12 cellular contexts compared by ENCODE assay signal in the genomic region with DNA sequence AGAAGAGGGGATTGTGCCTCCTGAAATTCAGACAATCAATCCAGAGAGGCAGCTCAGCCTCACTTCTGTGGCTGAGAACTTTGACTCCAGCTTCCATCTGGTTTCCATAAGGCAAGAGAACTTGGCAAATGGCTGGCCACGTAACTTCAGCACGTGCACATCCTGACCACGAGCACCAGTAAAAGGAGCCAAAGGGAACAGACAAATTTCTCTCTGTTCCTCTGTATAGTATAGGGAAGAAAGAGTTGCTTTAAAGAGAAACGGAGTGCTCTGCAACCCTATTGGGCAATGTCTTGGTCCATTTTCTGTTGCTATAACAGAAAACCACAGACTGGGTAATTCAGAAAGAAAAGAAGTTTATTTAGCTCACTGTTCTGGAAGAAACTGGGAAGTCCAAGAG.
DNase-seq lines count a peak whose midpoint lies in the region; ATAC-seq and TF ChIP-seq lines count a peak whose summit lies in the region.
"Had no signal": no experiment of that assay in that cellular context is flagged by ENCODE, and none has a peak within 500 bp of the region (broad histone marks: within the 10 kb centered on the region; RNA-seq: fewer than 3 reads in every experiment).

No MANE protein-coding gene starts in this region.

- TF ChIP-seq CTCF in heart left ventricle (IDR thresholded peaks at IDR 0.05) = no peak
- TF ChIP-seq CTCF in right atrium auricular region (IDR thresholded peaks at IDR 0.05) = no peak
- TF ChIP-seq CTCF in cardiac fibroblast (IDR thresholded peaks at IDR 0.05; ENCODE audit: low read depth, low read length) = no peak

- H3K4me3 ChIP-seq in heart left ventricle (no peak overlapping the region), right atrium auricular region (no peak overlapping the region), cardiac fibroblast (replicated peaks in 1 of 2; ENCODE audit: low read depth in 2 of 2, low read length in 2 of 2) (no peak overlapping the region)
- H3K4me3 ChIP-seq: A549 had no signal

- intact Hi-C loops in heart left ventricle (cut with DNase I) = no loop called here

- WGBS in heart left ventricle, 4 donors = 68 to 84% (median 79%) methylated on average over 4 of the region's 4 CpGs

- H3K4me1 ChIP-seq in heart left ventricle (peaks cover 0 to 15% (median 0%) of the 10 kb centered on the region in 12 donors), right atrium auricular region (no peaks in the 10 kb centered on the region)
- H3K4me1 ChIP-seq: A549 had no signal

- ATAC-seq in heart left ventricle = peak in 3 of 4 donors; percentile 41 to 83 (median 45)
- ATAC-seq: A549 had no signal

- TF ChIP-seq POLR2A in heart left ventricle (IDR thresholded peaks at IDR 0.05) = no peak

- H3K27me3 ChIP-seq in heart left ventricle (no peaks in the 10 kb centered on the region), right atrium auricular region (no peaks in the 10 kb centered on the region)

- no peaks in the 10 kb centered on the region for H3K36me3 ChIP-seq in heart left ventricle
- no peaks in the 10 kb centered on the region for H3K36me3 ChIP-seq in right atrium auricular region

- peak in 2 of 5 donors; percentile 35 to 42 for DNase-seq in heart left ventricle
- DNase-seq in right atrium auricular region (ENCODE audit: low spot score) = no peak
- peak; percentile 52 to 77 for DNase-seq in cardiac fibroblast (ENCODE audit: low read depth in 2 of 2)
- DNase-seq in medulla oblongata (ENCODE audit: extremely low spot score) = peak; percentile 36
- DNase-seq in HK-2 (ENCODE audit: unreplicated experiment) = no peak
- DNase-seq in NCI-H2227 (lab: John Stamatoyannopoulos, UW; ENCODE audit: unreplicated experiment) = no peak
- no peak for DNase-seq in NCI-H2029 treated with DMSO at 0.1 percent for 48 hours (lab: John Stamatoyannopoulos, UW)
- DNase-seq in germinal center (ENCODE audit: low spot score) = no peak
- DNase-seq: activated B cell treated with CpG ODN at 0.5 μM for 24 hours; activated effector memory CD4-positive, alpha-beta T cell treated with Interleukin-2 at 50 U/mL for 16 hours; NCI-H1694 treated with DMSO at 0.1 percent for 48 hours had no signal

- H3K9me3 ChIP-seq in heart left ventricle (peaks cover 0 to 8% (median 0%) of the 10 kb centered on the region in 12 donors), right atrium auricular region (peaks cover 0 to 5% of the 10 kb centered on the region in 2 donors)
- H3K9me3 ChIP-seq: A549 had no signal

- H3K27ac ChIP-seq in heart left ventricle (peak overlapping the region in 1 of 12 donors; percentile 42), right atrium auricular region (no peak overlapping the region)
- H3K27ac ChIP-seq: A549 had no signal

Comparison
In these comparisons a context has a peak if more than half of its experiments do, and no peak if none do; other contexts are left out.
1. DNase-seq: peak in cardiac fibroblast (2 of 2) and medulla oblongata (single experiment); none in right atrium auricular region (single experiment), HK-2 (single experiment), NCI-H2227 (single experiment), NCI-H2029 treated with DMSO at 0.1 percent for 48 hours (single experiment) and germinal center (single experiment).